ENCODE assay signal across 1 cellular context in the genomic region with DNA sequence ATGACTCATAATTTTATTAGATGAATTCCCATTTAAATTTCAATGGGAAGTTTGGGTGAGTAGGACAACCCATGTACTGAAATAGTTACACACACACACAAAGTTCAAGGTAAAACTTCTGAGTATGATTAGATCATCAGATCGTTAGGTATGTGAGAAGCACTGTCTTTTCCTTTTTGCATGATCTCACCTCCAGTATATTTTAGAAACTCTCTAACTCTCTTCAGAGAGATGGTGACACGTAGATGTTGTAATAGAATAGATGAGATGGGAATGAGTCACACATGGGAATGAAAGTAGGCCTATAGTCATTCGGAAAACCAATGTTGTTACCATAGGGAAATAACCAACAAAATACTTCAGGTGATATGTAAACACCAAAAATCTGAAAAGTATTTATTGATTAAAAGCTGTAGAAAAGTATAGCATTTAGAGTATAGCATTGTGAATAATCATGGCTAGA.
TF ChIP-seq lines count a peak whose summit lies in the region.

No MANE protein-coding gene starts in this region.

TF ChIP-seq in K562, 482 proteins besides CTCF, POLR2A, EP300 and RAD21:
- TF ChIP-seq SRSF9 (IDR thresholded peaks at IDR 0.05; ENCODE audit: borderline replicate concordance, low read depth, low read length) (no peak), HSF4 (CRISPR knock-in tag; IDR thresholded peaks at IDR 0.05; ENCODE audit: borderline replicate concordance) (no peak), FOXJ3 (CRISPR knock-in tag; IDR thresholded peaks at IDR 0.05) (no peak), CREM (IDR thresholded peaks at IDR 0.05; ENCODE audit: low read depth) (no peak), ZNF766 (CRISPR knock-in tag; conservative IDR thresholded peaks at IDR 0.05) (no peak)
- TF ChIP-seq, protein P1, sequence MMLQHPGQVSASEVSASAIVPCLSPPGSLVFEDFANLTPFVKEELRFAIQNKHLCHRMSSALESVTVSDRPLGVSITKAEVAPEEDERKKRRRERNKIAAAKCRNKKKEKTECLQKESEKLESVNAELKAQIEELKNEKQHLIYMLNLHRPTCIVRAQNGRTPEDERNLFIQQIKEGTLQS (IDR thresholded peaks at IDR 0.05): peak; percentile 41; the same call in 1 of the 2 replicates
- TF ChIP-seq, protein P1 (CRISPR knock-in tag; conservative IDR thresholded peaks at IDR 0.05): no peak
TF ChIP-seq in K562: peak in this region for 1.
